Comparison of ENCODE assay signal across 34 cellular contexts in genomic region chr15:45884289-45884688, GRCh38.
"Had no signal": no experiment of that assay in that cellular context is flagged by ENCODE, and none has a peak within 500 bp of the region (broad histone marks: within the 10 kb centered on the region; RNA-seq: fewer than 3 reads in every experiment).

No MANE protein-coding gene starts in this region.

- H3K27ac ChIP-seq: cardiac muscle cell, colonic mucosa, epithelial cell of prostate, esophagus squamous epithelium, lower lobe of right lung, neural progenitor cell, parathyroid adenoma, psoas muscle, right atrium auricular region, upper lobe of left lung, vagina had no signal

- H3K4me2 ChIP-seq: neural progenitor cell, smooth muscle cell had no signal

- H3K36me3 ChIP-seq: ascending aorta, cardiac muscle cell, colonic mucosa, esophagus squamous epithelium, lower lobe of right lung, neural progenitor cell, right atrium auricular region, upper lobe of left lung, vagina had no signal

- H3K27me3 ChIP-seq: ascending aorta, cardiac muscle cell, colonic mucosa, esophagus squamous epithelium, neural progenitor cell, right atrium auricular region, upper lobe of left lung, vagina had no signal

- H3K79me2 ChIP-seq: parathyroid adenoma had no signal

- H2AFZ ChIP-seq: neural progenitor cell, parathyroid adenoma had no signal

- H3K9ac ChIP-seq: neural progenitor cell, parathyroid adenoma had no signal

- H3K4me1 ChIP-seq: colonic mucosa, esophagus squamous epithelium, lower lobe of right lung, neural progenitor cell, parathyroid adenoma, psoas muscle, right atrium auricular region, upper lobe of left lung, vagina had no signal

- ATAC-seq: lower lobe of right lung; naive thymus-derived CD8-positive, alpha-beta T cell; stimulated activated memory B cell treated with anti-CD40 and anti-IgM and Interleukin-4, amounts not matched to agents 10 μg/mL and 1 μg/mL and 100 μg/mL, for 72 hours; stimulated activated naive CD8-positive, alpha-beta T cell treated with anti-CD3 and anti-CD28 coated beads, Interleukin-15, amount 100 ng/mL, for 72 hours had no signal

- H3K9me3 ChIP-seq: ascending aorta, colonic mucosa, esophagus squamous epithelium, lower lobe of right lung, psoas muscle, right atrium auricular region, vagina had no signal

- DNase-seq: activated CD4-positive, alpha-beta memory T cell treated with anti-CD3 and anti-CD28 coated beads, Interleukin-2, amount 10 ng/mL, durations not matched to agents 7 days and 5 days; activated CD4-positive, alpha-beta T cell treated with anti-CD3 and anti-CD28 coated beads, Interleukin-2, amount 10 ng/mL, durations not matched to agents 24 days and 14 days; activated CD4-positive, CD25-positive, alpha-beta regulatory T cell treated with anti-CD3 and anti-CD28 coated beads, Interleukin-2, amount 50 U/mL, for 72 hours; activated CD8-positive, alpha-beta memory T cell treated with anti-CD3 and anti-CD28 coated beads, Interleukin-2, amount 50 U/mL, for 48 hours; activated gamma-delta T cell; activated naive CD4-positive, alpha-beta T cell treated with anti-CD3 and anti-CD28 coated beads, Interleukin-2, amount 10 ng/mL, durations not matched to agents 7 days and 5 days; activated naive CD8-positive, alpha-beta T cell treated with anti-CD3 and anti-CD28 coated beads, Interleukin-2, amount 10 ng/mL, durations not matched to agents 7 days and 5 days; activated T-cell treated with anti-CD3 and anti-CD28 coated beads, Interleukin-2, amount 50 U/mL, for 24 hours; cerebellar nuclear complex; colonic mucosa; effector CD8-positive, alpha-beta T cell; esophagus squamous epithelium; foreskin melanocyte; kidney glomerular epithelial cell; lower lobe of right lung; mesenchymal stem cell; naive thymus-derived CD8-positive, alpha-beta T cell; occipital lobe; stimulated activated CD4-positive, alpha-beta T cell treated with anti-CD3 and anti-CD28 coated beads, Interleukin-1b, Interleukin-23, amount 100 ng/mL, for 48 hours; stimulated activated CD4-positive, alpha-beta T cell treated with anti-CD3 and anti-CD28 coated beads, Interleukin-4, amount 100 ng/mL, for 4 hours; stimulated activated CD8-positive, alpha-beta memory T cell treated with anti-CD3 and anti-CD28 coated beads, Interleukin-4, amount 100 ng/mL, for 48 hours; stimulated activated naive CD8-positive, alpha-beta T cell treated with anti-CD3 and anti-CD28 coated beads, Interleukin-15, amount 100 ng/mL, for 72 hours; substantia nigra; upper lobe of left lung had no signal

- H3K4me3 ChIP-seq: ascending aorta, cardiac muscle cell, colonic mucosa, esophagus squamous epithelium, lower lobe of right lung, neural progenitor cell, psoas muscle, right atrium auricular region, smooth muscle cell, upper lobe of left lung, vagina had no signal
